26 cellular contexts compared by ENCODE assay signal in genomic region chr12:121823101-121823726, GRCh38. TPM values are rescaled to one million over a fixed set of nuclear protein-coding genes. Genes with fewer than 3 reads are reported as not detected.
A peak's percentile ranks its signal among the peaks of the same experiment; 100 is the strongest.
DNase-seq lines count a peak whose midpoint lies in the region; ATAC-seq and TF ChIP-seq lines count a peak whose summit lies in the region.
"Had no signal": no experiment of that assay in that cellular context is flagged by ENCODE, and none has a peak within 500 bp of the region (broad histone marks: within the 10 kb centered on the region; RNA-seq: fewer than 3 reads in every experiment).

No MANE protein-coding gene starts in this region.

- no peak overlapping the region for H4K91ac ChIP-seq in H9 (ENCODE audit: insufficient read length, low read depth, low read length)

- H3K27me3 Mint-ChIP-seq in H9 (ENCODE audit: low read depth): no peaks in the 10 kb centered on the region
- H3K27me3 Mint-ChIP-seq in nephron progenitor cell (ENCODE audit: low read depth, poor library complexity): peaks cover 8% of the 10 kb centered on the region
- H3K27me3 Mint-ChIP-seq: activated naive CD4-positive, alpha-beta T cell treated with anti-CD3 and anti-CD28 coated beads, Interleukin-2, amount 10 ng/mL, durations not matched to agents 7 days and 5 days had no signal

- no peak overlapping the region for H3K27ac ChIP-seq in H9 (ENCODE audit: insufficient read length, low read depth, low read length)
- H3K27ac ChIP-seq: ascending aorta, thoracic aorta had no signal

- no peak overlapping the region for H3K4me3 Mint-ChIP-seq in H9
- no peak overlapping the region for H3K4me3 Mint-ChIP-seq in nephron progenitor cell
- H3K4me3 Mint-ChIP-seq: activated naive CD4-positive, alpha-beta T cell treated with anti-CD3 and anti-CD28 coated beads, Interleukin-2, amount 10 ng/mL, durations not matched to agents 7 days and 5 days; mesothelial cell of epicardium; nephron had no signal

- TF ChIP-seq CTCF in AG09309 (IDR thresholded peaks at IDR 0.05; ENCODE audit: control insufficient read depth, insufficient read depth, low read depth, low read length, missing control alignments) (peak; percentile 8), H9 (conservative IDR thresholded peaks at IDR 0.05) (peak; percentile 38; the same call in 1 of the 3 replicates), nephron progenitor cell (IDR thresholded peaks at IDR 0.05) (no peak)

- no peaks in the 10 kb centered on the region for H3K4me1 ChIP-seq in H9 (ENCODE audit: insufficient read depth, low read length)
- H3K4me1 ChIP-seq: ascending aorta had no signal

- H2AK5ac ChIP-seq in H9 (ENCODE audit: insufficient read length, low read length): no peak overlapping the region

- no peak overlapping the region for H3K14ac ChIP-seq in H9 (ENCODE audit: insufficient read depth, low read length)

- H3K4me1 Mint-ChIP-seq in H9: no peaks in the 10 kb centered on the region
- H3K4me1 Mint-ChIP-seq in nephron progenitor cell: no peaks in the 10 kb centered on the region
- H3K4me1 Mint-ChIP-seq: activated naive CD4-positive, alpha-beta T cell treated with anti-CD3 and anti-CD28 coated beads, Interleukin-2, amount 10 ng/mL, durations not matched to agents 7 days and 5 days; mesothelial cell of epicardium; nephron had no signal

- H2BK15ac ChIP-seq in H9 (ENCODE audit: low read depth, low read length): no peak overlapping the region

- H3K36me3 Mint-ChIP-seq in H9 (ENCODE audit: insufficient read depth in 1 of 3, low read depth in 3 of 3) (peaks cover 17 to 70% (median 47%) of the 10 kb centered on the region in 3 experiments), nephron progenitor cell (ENCODE audit: low read depth) (peaks cover 31% of the 10 kb centered on the region)

- H3K27ac Mint-ChIP-seq in H9: no peak overlapping the region
- H3K27ac Mint-ChIP-seq in nephron progenitor cell: no peak overlapping the region
- H3K27ac Mint-ChIP-seq: activated naive CD4-positive, alpha-beta T cell treated with anti-CD3 and anti-CD28 coated beads, Interleukin-2, amount 10 ng/mL, durations not matched to agents 7 days and 5 days; mesothelial cell of epicardium; nephron had no signal

- no peak overlapping the region for H3K56ac ChIP-seq in H9 (ENCODE audit: insufficient read length, low read depth, low read length)

- WGBS in H9 (ENCODE audit: extremely low coverage, insufficient read length, low lambda C conversion rate): no CpG with 5 or more reads among the region's 36 CpGs

- no peak overlapping the region for H4K8ac ChIP-seq in H9 (replicated peaks; ENCODE audit: insufficient read length, low read depth, low read length)

- no peak overlapping the region for H2AFZ ChIP-seq in H9 (ENCODE audit: low read length)

- H3K27me3 ChIP-seq in H9 (ENCODE audit: insufficient read depth, low read length): no peaks in the 10 kb centered on the region
- H3K27me3 ChIP-seq: ascending aorta had no signal

- no peak overlapping the region for H2BK12ac ChIP-seq in H9 (ENCODE audit: insufficient read length, low read depth, low read length)

- no peak overlapping the region for H3T11ph ChIP-seq in H9 (ENCODE audit: low read length)

- DNase-seq in AG09309 (ENCODE audit: low read depth) (no peak), H9 (peak; percentile 47), ecto neural progenitor cell (ENCODE audit: low spot score) (peak; percentile 60), nephron progenitor cell (peak; percentile 34), HT-29 (ENCODE audit: low spot score) (no peak), hepatic stellate cell (ENCODE audit: low spot score) (no peak)
- no peak for DNase-seq in stimulated activated CD4-positive, alpha-beta T cell treated with anti-CD3 and anti-CD28 coated beads, Interleukin-4, amount 100 ng/mL, for 24 hours
- DNase-seq: activated CD8-positive, alpha-beta memory T cell treated with anti-CD3 and anti-CD28 coated beads for 24 hours; activated naive CD4-positive, alpha-beta T cell treated with anti-CD3 and anti-CD28 coated beads, Interleukin-2, amount 10 ng/mL, durations not matched to agents 7 days and 5 days; activated T-cell treated with anti-CD3 and anti-CD28 coated beads, Interleukin-2, amount 50 U/mL, for 48 hours; AML-193; EL; foreskin melanocyte; MM.1S; NCI-H146; NCI-H2171; NCI-H69; OCI-M1 had no signal

- H3K9me3 Mint-ChIP-seq in H9 (no peaks in the 10 kb centered on the region; a peak in 1 of 5 replicates), nephron progenitor cell (no peaks in the 10 kb centered on the region)
- H3K9me3 Mint-ChIP-seq: activated naive CD4-positive, alpha-beta T cell treated with anti-CD3 and anti-CD28 coated beads, Interleukin-2, amount 10 ng/mL, durations not matched to agents 7 days and 5 days; mesothelial cell of epicardium; nephron had no signal

- H4K5ac ChIP-seq in H9 (ENCODE audit: insufficient read length, low read depth, low read length): no peak overlapping the region

- H3K23ac ChIP-seq in H9 (ENCODE audit: insufficient read length, low read depth, low read length): no peak overlapping the region

- no peaks in the 10 kb centered on the region for H3K9me3 ChIP-seq in H9 (ENCODE audit: control insufficient read depth, low read depth, low read length)
- H3K9me3 ChIP-seq: ascending aorta, thoracic aorta had no signal

- H3K79me1 ChIP-seq in H9 (ENCODE audit: insufficient read depth, low read depth, low read length, poor library complexity, severe bottlenecking): no peaks in the 10 kb centered on the region

- no peaks in the 10 kb centered on the region for H4K20me1 ChIP-seq in H9 (ENCODE audit: control insufficient read depth, insufficient read depth, insufficient read length)

- ATAC-seq in HG02870 (IDR thresholded peaks at IDR 0.05; ENCODE audit: unreplicated experiment): no peak
- ATAC-seq: activated CD4-positive, CD25-positive, alpha-beta regulatory T cell treated with anti-CD3 and anti-CD28 coated beads, Interleukin-2, amount 50 U/mL, for 24 hours had no signal

- no peak overlapping the region for H3K9ac ChIP-seq in H9 (ENCODE audit: extremely low read depth, insufficient read length, low read length)

- no peaks in the 10 kb centered on the region for H3K79me2 ChIP-seq in H9 (ENCODE audit: insufficient read depth, low read length)

- H3K4ac ChIP-seq in H9 (ENCODE audit: low read depth, low read length): no peak overlapping the region

- H2BK20ac ChIP-seq in H9 (ENCODE audit: low read depth, low read length, poor library complexity, severe bottlenecking): no peak overlapping the region

- H2BK5ac ChIP-seq in H9 (ENCODE audit: insufficient read length, low read length): no peak overlapping the region

- no peaks in the 10 kb centered on the region for H3K23me2 ChIP-seq in H9 (ENCODE audit: insufficient read length, low read depth, low read length, poor library complexity, severe bottlenecking)

- H2BK120ac ChIP-seq in H9 (ENCODE audit: low read depth, low read length, poor library complexity, severe bottlenecking): no peak overlapping the region

- H3K4me3 ChIP-seq in AG09309 (ENCODE audit: control insufficient read depth, low read depth, low read length): no peak overlapping the region
- H3K4me3 ChIP-seq: ascending aorta, thoracic aorta had no signal

- no peak overlapping the region for H3K18ac ChIP-seq in H9 (ENCODE audit: insufficient read length, low read depth, low read length)

- H3K4me2 ChIP-seq in H9 (ENCODE audit: insufficient read depth, insufficient read length, low read length): no peak overlapping the region

RNA-seq across cellular contexts. Expression of gene SETD1B, which starts 19.4 kb away (rescaled TPM):
- 38.2 and 40.4 TPM in 2 replicates for total RNA-seq in H9 (2021)
- 7.2 and 7.7 TPM in 2 replicates for total RNA-seq in HT-29 (2014; rRNA removed; shearing (Covaris generic))

RNA-seq across cellular contexts. Expression of gene RHOF, which starts 29.7 kb away (rescaled TPM):
- total RNA-seq in H9 (2021): 29.1 and 29.3 TPM in 2 replicates
- 35.1 and 37.2 TPM in 2 replicates for total RNA-seq in HT-29 (2014; rRNA removed; shearing (Covaris generic))

RNA-seq across cellular contexts. Expression of gene HPD, which starts 35.4 kb away (rescaled TPM):
- 0.22 TPM in 1 of 2 replicates, not detected in the other for total RNA-seq in H9 (2021)
- not detected in 2 replicates for total RNA-seq in HT-29 (2014; rRNA removed; shearing (Covaris generic))
- total RNA-seq: pulmonary artery endothelial cell, SK-MEL-5 had no signal

Comparison
In these comparisons a context has a peak if more than half of its experiments do, and no peak if none do; other contexts are left out.
1. DNase-seq: peak in H9 (single experiment), ecto neural progenitor cell (single experiment) and nephron progenitor cell (single experiment); none in AG09309 (single experiment), HT-29 (single experiment), hepatic stellate cell (single experiment) and stimulated activated CD4-positive, alpha-beta T cell treated with anti-CD3 and anti-CD28 coated beads, Interleukin-4, amount 100 ng/mL, for 24 hours (single experiment).